Comparison of ENCODE assay signal across 8 cellular contexts in genomic region chr19:47112664-47113445, GRCh38. TPM values are rescaled to one million over a fixed set of nuclear protein-coding genes. Genes with fewer than 3 reads are reported as not detected.
A peak's percentile ranks its signal among the peaks of the same experiment; 100 is the strongest.
DNase-seq lines count a peak whose midpoint lies in the region; ATAC-seq and TF ChIP-seq lines count a peak whose summit lies in the region.

No MANE protein-coding gene starts in this region.

- intact Hi-C loops in esophagus muscularis mucosa (cut with DNase I), result no loop called here

- H3K9me3 ChIP-seq in DND-41 (ENCODE audit: insufficient read depth, low read length, severe bottlenecking) (no peaks in the 10 kb centered on the region), KOPT-K1 (ENCODE audit: insufficient read depth, low read length, poor library complexity, severe bottlenecking) (no peaks in the 10 kb centered on the region), Peyer's patch (no peaks in the 10 kb centered on the region), esophagus muscularis mucosa (no peaks in the 10 kb centered on the region), muscle layer of duodenum (ENCODE audit: control insufficient read depth in 1 of 2, low read length in 2 of 2) (no peaks in the 10 kb centered on the region)

- no peaks in the 10 kb centered on the region for H3K27me3 ChIP-seq in DND-41 (ENCODE audit: insufficient read depth, low read length, poor library complexity)
- no peaks in the 10 kb centered on the region for H3K27me3 ChIP-seq in Peyer's patch
- no peaks in the 10 kb centered on the region for H3K27me3 ChIP-seq in esophagus muscularis mucosa
- no peaks in the 10 kb centered on the region for H3K27me3 ChIP-seq in muscle layer of duodenum (ENCODE audit: low read depth, low read length)

- H3K79me2 ChIP-seq in DND-41 (ENCODE audit: insufficient read depth, low read length), result peaks cover 42% of the 10 kb centered on the region

- ATAC-seq in DND-41 (ENCODE audit: insufficient read depth, low read depth), result peak; percentile 87
- ATAC-seq in GM21825 (IDR thresholded peaks at IDR 0.05; ENCODE audit: unreplicated experiment), result peak; percentile 71

- DNase-seq in DND-41, result peak; percentile 100
- peak; percentile 98 to 100 (median 99) for DNase-seq in Peyer's patch
- peak; percentile 99 for DNase-seq in activated T-helper 1 cell treated with Interleukin-2 at 50 U/mL for 16 hours (ENCODE audit: low read depth)
- DNase-seq in esophagus muscularis mucosa (ENCODE audit: extremely low spot score), result peak; percentile 100
- DNase-seq in stimulated activated CD8-positive, alpha-beta memory T cell treated with anti-CD3 and anti-CD28 coated beads, Interleukin-7, amount 100 ng/mL, for 24 hours (ENCODE audit: low read depth), result peak; percentile 97

- peak overlapping the region; percentile 88 for H2AFZ ChIP-seq in DND-41 (ENCODE audit: low read depth, low read length)

- peak; percentile 72 to 94 for TF ChIP-seq POLR2A in Peyer's patch (IDR thresholded peaks at IDR 0.05)
- peak; percentile 77 for TF ChIP-seq POLR2A in esophagus muscularis mucosa (IDR thresholded peaks at IDR 0.05; ENCODE audit: low read depth)

- 0% methylated on average over 64 of the region's 64 CpGs for WGBS in esophagus muscularis mucosa

- H3K4me3 ChIP-seq in DND-41 (ENCODE audit: low read depth in 1 of 2, low read length in 2 of 2), result peak overlapping the region; percentile 66 to 87
- peak overlapping the region; percentile 88 to 99 (median 95) for H3K4me3 ChIP-seq in Peyer's patch
- peak overlapping the region; percentile 94 to 98 (median 96) for H3K4me3 ChIP-seq in esophagus muscularis mucosa
- H3K4me3 ChIP-seq in muscle layer of duodenum (ENCODE audit: low read depth in 1 of 2, low read length in 2 of 2), result peak overlapping the region; percentile 94 to 96

- H3K4me1 ChIP-seq in DND-41 (ENCODE audit: insufficient read depth, low read length) (peaks cover 39% of the 10 kb centered on the region), Peyer's patch (peaks cover 0 to 29% (median 7%) of the 10 kb centered on the region in 4 donors), esophagus muscularis mucosa (peaks cover 18 to 41% (median 36%) of the 10 kb centered on the region in 4 donors), muscle layer of duodenum (ENCODE audit: control insufficient read depth in 1 of 2, insufficient read depth in 2 of 2, low read length in 2 of 2) (peaks cover 16 to 23% of the 10 kb centered on the region in 2 donors)

- TF ChIP-seq EP300 in esophagus muscularis mucosa (IDR thresholded peaks at IDR 0.05), result no peak

- H3K27ac ChIP-seq in DND-41 (ENCODE audit: low read length), result peak overlapping the region; percentile 96
- peak overlapping the region; percentile 100 for H3K27ac ChIP-seq in KOPT-K1 (ENCODE audit: low read depth, low read length, poor library complexity, severe bottlenecking)
- H3K27ac ChIP-seq in Peyer's patch, result peak overlapping the region; percentile 98 to 100 (median 99)
- peak overlapping the region; percentile 100 for H3K27ac ChIP-seq in esophagus muscularis mucosa (replicated peaks in 1 of 4)
- peak overlapping the region; percentile 100 for H3K27ac ChIP-seq in muscle layer of duodenum (ENCODE audit: low read length)

- peak overlapping the region; percentile 77 for H3K4me2 ChIP-seq in DND-41 (ENCODE audit: insufficient read depth, low read length)

- H3K9ac ChIP-seq in DND-41 (ENCODE audit: low read depth, low read length), result peak overlapping the region; percentile 100

- TF ChIP-seq CTCF in DND-41 (IDR thresholded peaks at IDR 0.05; ENCODE audit: borderline replicate concordance, extremely low read depth, low read length, poor library complexity, severe bottlenecking) (no peak), Peyer's patch (IDR thresholded peaks at IDR 0.05) (peak in 1 of 6 experiments; percentile 3), esophagus muscularis mucosa (IDR thresholded peaks at IDR 0.05) (no peak)

- H4K20me1 ChIP-seq in DND-41 (ENCODE audit: insufficient read depth, low read length), result peaks cover 5% of the 10 kb centered on the region; the same call in 1 of the 2 replicates

- H3K36me3 ChIP-seq in DND-41 (ENCODE audit: insufficient read depth, low read length) (peaks cover 26% of the 10 kb centered on the region), KOPT-K1 (ENCODE audit: insufficient read depth, low read length) (peaks cover 22% of the 10 kb centered on the region), Peyer's patch (no peaks in the 10 kb centered on the region), esophagus muscularis mucosa (no peaks in the 10 kb centered on the region), muscle layer of duodenum (ENCODE audit: control insufficient read depth in 1 of 2, insufficient read depth in 2 of 2, low read length in 2 of 2) (peaks cover 0 to 27% of the 10 kb centered on the region in 2 donors)

RNA-seq across cellular contexts. Expression of gene ZC3H4, which starts 0.7 kb away (rescaled TPM):
- total RNA-seq in Peyer's patch (10 to 100 TPM; 24.7 to 61.9 (median 42.4) TPM), esophagus muscularis mucosa (10 to 100 TPM; 26.2 to 34.7 (median 30.2) TPM)

RNA-seq across cellular contexts. Expression of gene SAE1, which starts 17.8 kb away (rescaled TPM):
- total RNA-seq in Peyer's patch (10 to 100 TPM; 35.9 to 73.4 (median 40.3) TPM), esophagus muscularis mucosa (100 to 1,000 TPM; 130 to 143 (median 136) TPM)

Comparison
In these comparisons a context has a peak if more than half of its experiments do, and no peak if none do; other contexts are left out.
1. Peak in every context shown above with its lines: DNase-seq, ATAC-seq, H3K4me3 ChIP-seq and H3K27ac ChIP-seq.